ENCODE assay signal across 8 cellular contexts in genomic region chr4:87073187-87073569, GRCh38.
DNase-seq lines count a peak whose midpoint lies in the region; ATAC-seq and TF ChIP-seq lines count a peak whose summit lies in the region.

No MANE protein-coding gene starts in this region.

- no peaks in the 10 kb centered on the region for H3K27me3 ChIP-seq in DND-41 (ENCODE audit: insufficient read depth, low read length, poor library complexity)
- H3K27me3 ChIP-seq in skeletal muscle tissue (ENCODE audit: control insufficient read depth in 3 of 3, insufficient read depth in 3 of 3, low read length in 3 of 3), result no peaks in the 10 kb centered on the region

- DNase-seq in DND-41 (no peak), occipital lobe (lab: John Stamatoyannopoulos, UW) (no peak), amniotic stem cell (lab: John Stamatoyannopoulos, UW) (no peak), AML-193 (lab: John Stamatoyannopoulos, UW) (no peak)

- peaks cover 7% of the 10 kb centered on the region; the same call in 1 of the 2 replicates for H3K36me3 ChIP-seq in DND-41 (ENCODE audit: insufficient read depth, low read length)
- no peaks in the 10 kb centered on the region for H3K36me3 ChIP-seq in skeletal muscle tissue (ENCODE audit: control insufficient read depth in 3 of 3, insufficient read depth in 3 of 3, low read length in 3 of 3)

- H3K4me1 ChIP-seq in DND-41 (ENCODE audit: insufficient read depth, low read length) (peaks cover 32% of the 10 kb centered on the region), skeletal muscle tissue (ENCODE audit: control insufficient read depth in 3 of 3, insufficient read depth in 3 of 3, low read length in 3 of 3) (peaks cover 29 to 39% (median 37%) of the 10 kb centered on the region in 3 donors)

- H3K9ac ChIP-seq in DND-41 (ENCODE audit: low read depth, low read length), result peak overlapping the region; percentile 18; the same call in 1 of the 2 replicates
- H3K9ac ChIP-seq in skeletal muscle tissue (ENCODE audit: low read depth in 1 of 3, low read length in 3 of 3), result peak overlapping the region in 1 of 3 donors; percentile 34

- no peak for TF ChIP-seq CTCF in DND-41 (IDR thresholded peaks at IDR 0.05; ENCODE audit: borderline replicate concordance, extremely low read depth, low read length, poor library complexity, severe bottlenecking)

- H2AFZ ChIP-seq in DND-41 (ENCODE audit: low read depth, low read length), result no peak overlapping the region

- H4K20me1 ChIP-seq in DND-41 (ENCODE audit: insufficient read depth, low read length), result peaks cover 13% of the 10 kb centered on the region

- H3K79me2 ChIP-seq in DND-41 (ENCODE audit: insufficient read depth, low read length), result peaks cover 92% of the 10 kb centered on the region

- ATAC-seq in DND-41 (ENCODE audit: insufficient read depth, low read depth), result peak; percentile 50
- peak; percentile 38 for ATAC-seq in GM19438 (IDR thresholded peaks at IDR 0.05; ENCODE audit: low read depth, unreplicated experiment)
- ATAC-seq in HG03442 (IDR thresholded peaks at IDR 0.05; ENCODE audit: unreplicated experiment), result peak; percentile 31

- no peaks in the 10 kb centered on the region for H3K9me3 ChIP-seq in DND-41 (ENCODE audit: insufficient read depth, low read length, severe bottlenecking)
- no peaks in the 10 kb centered on the region for H3K9me3 ChIP-seq in skeletal muscle tissue (ENCODE audit: control insufficient read depth in 3 of 3, low read length in 3 of 3)

- H3K4me3 ChIP-seq in DND-41 (ENCODE audit: low read depth in 1 of 2, low read length in 2 of 2) (peak overlapping the region in 1 of 2 experiments; percentile 30; a peak in 1 of 4 replicates), skeletal muscle tissue (ENCODE audit: low read length in 3 of 3) (peak overlapping the region in 1 of 3 donors; percentile 11)

- H3K27ac ChIP-seq in DND-41 (ENCODE audit: low read length) (peak overlapping the region; percentile 7), angular gyrus (ENCODE audit: low read depth, low read length) (peak overlapping the region; percentile 49), skeletal muscle tissue (ENCODE audit: low read depth, low read length) (peak overlapping the region; percentile 41)

- H3K4me2 ChIP-seq in DND-41 (ENCODE audit: insufficient read depth, low read length), result peak overlapping the region; percentile 46
